35 cellular contexts compared by ENCODE assay signal in the genomic region with DNA sequence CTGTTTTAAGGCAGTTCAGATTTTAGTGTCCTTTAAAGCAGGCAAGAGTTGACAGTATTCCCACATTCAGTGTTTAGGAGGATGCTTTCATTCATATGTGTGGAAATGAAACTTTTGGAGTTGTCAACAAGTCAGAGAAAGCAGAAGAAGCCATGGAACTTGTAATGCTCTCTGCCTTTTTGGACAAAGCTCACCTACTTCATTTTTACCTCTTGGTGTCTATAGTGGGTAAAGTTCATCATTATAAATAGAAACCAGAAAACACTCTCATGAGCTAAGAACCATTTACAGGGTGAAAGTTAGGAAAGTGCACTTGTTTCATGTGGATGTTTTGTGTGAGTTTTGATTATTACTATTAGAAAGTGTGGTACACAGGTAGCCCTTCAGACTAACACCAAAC.
"Had no signal": no experiment of that assay in that cellular context is flagged by ENCODE, and none has a peak within 500 bp of the region (broad histone marks: within the 10 kb centered on the region; RNA-seq: fewer than 3 reads in every experiment).

No MANE protein-coding gene starts in this region.

- FAIRE-seq: bronchial epithelial cell, colon, islet of Langerhans had no signal

- H3K4me3 ChIP-seq: esophagus squamous epithelium, ovary, skin epidermis, stomach, thyroid gland, upper lobe of left lung, vagina had no signal

- ATAC-seq: activated CD8-positive, alpha-beta T cell treated with anti-CD3 and anti-CD28 coated beads, Interleukin-2, amount 10 ng/mL, durations not matched to agents 7 days and 5 days; activated T-cell treated with anti-CD3 and anti-CD28 coated beads, Interleukin-2, amount 50 U/mL, for 72 hours; left ventricle myocardium superior; sciatic nerve; stimulated activated effector memory CD8-positive, alpha-beta T cell treated with anti-CD3 and anti-CD28 coated beads, Interleukin-12 subunit alpha, Interleukin-12 subunit beta, amount 100 ng/mL, for 72 hours had no signal

- H3K27ac Mint-ChIP-seq: activated CD4-positive, alpha-beta T cell treated with anti-CD3 and anti-CD28 coated beads, Interleukin-2, amount 10 ng/mL, durations not matched to agents 7 days and 5 days; activated CD8-positive, alpha-beta T cell treated with anti-CD3 and anti-CD28 coated beads, Interleukin-2, amount 10 ng/mL, durations not matched to agents 7 days and 5 days; activated naive CD8-positive, alpha-beta T cell; activated T-cell treated with anti-CD3 and anti-CD28 coated beads, Interleukin-2, amount 50 U/mL, for 72 hours; mesothelial cell of epicardium; nephron progenitor cell; progenitor cell of endocrine pancreas; stimulated activated effector memory CD8-positive, alpha-beta T cell treated with anti-CD3 and anti-CD28 coated beads, Interleukin-12 subunit alpha, Interleukin-12 subunit beta, amount 100 ng/mL, for 72 hours had no signal

- H3K27me3 Mint-ChIP-seq: activated CD4-positive, alpha-beta T cell treated with anti-CD3 and anti-CD28 coated beads, Interleukin-2, amount 10 ng/mL, durations not matched to agents 7 days and 5 days; activated naive CD8-positive, alpha-beta T cell; naive B cell had no signal

- H3K9me3 ChIP-seq: esophagus squamous epithelium, ovary, stomach, thyroid gland, upper lobe of left lung, vagina had no signal

- H3K9me3 Mint-ChIP-seq: nephron progenitor cell; stimulated activated effector memory CD8-positive, alpha-beta T cell treated with anti-CD3 and anti-CD28 coated beads, Interleukin-12 subunit alpha, Interleukin-12 subunit beta, amount 100 ng/mL, for 72 hours had no signal

- H3K36me3 ChIP-seq: esophagus squamous epithelium, ovary, stomach, thyroid gland, upper lobe of left lung, vagina, WERI-Rb-1 had no signal

- H3K27me3 ChIP-seq: esophagus squamous epithelium, ovary, stomach, thyroid gland, upper lobe of left lung, vagina had no signal

- H3K27ac ChIP-seq: epithelial cell of prostate, esophagus squamous epithelium, ovary, skin epidermis, stomach, thyroid gland, upper lobe of left lung, vagina, WERI-Rb-1 had no signal

- H3K4me3 Mint-ChIP-seq: activated CD4-positive, alpha-beta T cell treated with anti-CD3 and anti-CD28 coated beads, Interleukin-2, amount 10 ng/mL, durations not matched to agents 7 days and 5 days; activated CD8-positive, alpha-beta T cell treated with anti-CD3 and anti-CD28 coated beads, Interleukin-2, amount 10 ng/mL, durations not matched to agents 7 days and 5 days; activated naive CD8-positive, alpha-beta T cell; activated T-cell treated with anti-CD3 and anti-CD28 coated beads, Interleukin-2, amount 50 U/mL, for 72 hours; mesothelial cell of epicardium; naive B cell; nephron progenitor cell; stimulated activated effector memory CD8-positive, alpha-beta T cell treated with anti-CD3 and anti-CD28 coated beads, Interleukin-12 subunit alpha, Interleukin-12 subunit beta, amount 100 ng/mL, for 72 hours had no signal

- DNase-seq: activated CD4-positive, alpha-beta T cell treated with anti-CD3 and anti-CD28 coated beads, Interleukin-2, amount 10 ng/mL, durations not matched to agents 7 days and 5 days; activated CD4-positive, CD25-positive, alpha-beta regulatory T cell treated with anti-CD3 and anti-CD28 coated beads, Interleukin-2, amount 50 U/mL, for 72 hours; activated CD8-positive, alpha-beta T cell treated with anti-CD3 and anti-CD28 coated beads, Interleukin-2, amount 10 ng/mL, durations not matched to agents 7 days and 5 days; activated effector memory CD4-positive, alpha-beta T cell treated with Interleukin-2 at 50 U/mL for 16 hours; activated naive CD4-positive, alpha-beta T cell treated with Interleukin-2 at 50 U/mL for 16 hours; activated T-cell treated with anti-CD3 and anti-CD28 coated beads for 4 hours; activated T-cell treated with anti-CD3 and anti-CD28 coated beads, Interleukin-2, amount 50 U/mL, for 72 hours; anterior cingulate cortex; dermis blood vessel endothelial cell; effector CD4-positive, alpha-beta T cell; esophagus squamous epithelium; foreskin melanocyte; left ventricle myocardium superior; mammary epithelial cell; naive B cell; nephron progenitor cell; ovary; stimulated activated CD4-positive, alpha-beta T cell treated with anti-CD3 and anti-CD28 coated beads, Interleukin-12 subunit alpha, Interleukin-12 subunit beta, amount 100 ng/mL, for 4 hours; stimulated activated CD4-positive, alpha-beta T cell treated with anti-CD3 and anti-CD28 coated beads, Interleukin-4, amount 100 ng/mL, for 24 hours; stomach; T1000; thyroid gland; upper lobe of left lung; WERI-Rb-1 had no signal
